8 cellular contexts compared by ENCODE assay signal in genomic region chr19:18194554-18195238, GRCh38. TPM values are rescaled to one million over a fixed set of nuclear protein-coding genes. Genes with fewer than 3 reads are reported as not detected.
DNase-seq lines count a peak whose midpoint lies in the region; ATAC-seq and TF ChIP-seq lines count a peak whose summit lies in the region.

No MANE protein-coding gene starts in this region.

- H3K4me1 Mint-ChIP-seq in CD4-positive, alpha-beta memory T cell = peaks cover 11 to 34% (median 22%) of the 10 kb centered on the region in 4 donors
- H3K4me1 Mint-ChIP-seq in activated naive CD8-positive, alpha-beta T cell treated with anti-CD3 and anti-CD28 coated beads for 36 hours = peaks cover 17% of the 10 kb centered on the region

- H4K20me1 ChIP-seq in MM.1S (ENCODE audit: insufficient read depth, low read length) = no peaks in the 10 kb centered on the region

- H3K27me3 Mint-ChIP-seq in CD4-positive, alpha-beta memory T cell = no peaks in the 10 kb centered on the region
- H3K27me3 Mint-ChIP-seq in activated naive CD8-positive, alpha-beta T cell treated with anti-CD3 and anti-CD28 coated beads for 36 hours = peaks cover 4% of the 10 kb centered on the region

- ATAC-seq in upper lobe of right lung (no peak), GM21515 (IDR thresholded peaks at IDR 0.05; ENCODE audit: unreplicated experiment) (no peak)

- peaks cover 22% of the 10 kb centered on the region for H3K4me1 ChIP-seq in CD4-positive, alpha-beta memory T cell (ENCODE audit: insufficient read depth, low read length)
- H3K4me1 ChIP-seq in MM.1S (ENCODE audit: low read length) (peaks cover 8% of the 10 kb centered on the region; the same call in 1 of the 2 replicates), upper lobe of right lung (peaks cover 18% of the 10 kb centered on the region)

- no peaks in the 10 kb centered on the region for H3K36me3 ChIP-seq in CD4-positive, alpha-beta memory T cell (ENCODE audit: insufficient read depth, low read length)
- H3K36me3 ChIP-seq in MM.1S (replicated peaks; ENCODE audit: insufficient read depth, low read length) (no peaks in the 10 kb centered on the region), upper lobe of right lung (peaks cover 17% of the 10 kb centered on the region)

- H3K9me2 ChIP-seq in MM.1S (replicated peaks; ENCODE audit: insufficient read depth, low read length) = no peaks in the 10 kb centered on the region

- no peaks in the 10 kb centered on the region for H3K27me3 ChIP-seq in CD4-positive, alpha-beta memory T cell (ENCODE audit: insufficient read depth, low read length)
- H3K27me3 ChIP-seq in MM.1S (replicated peaks; ENCODE audit: insufficient read depth, low read length) = no peaks in the 10 kb centered on the region
- no peaks in the 10 kb centered on the region for H3K27me3 ChIP-seq in upper lobe of right lung

- intact Hi-C loops in CD4-positive, alpha-beta memory T cell (cut with micrococcal nuclease) = no loop called here
- intact Hi-C loops in upper lobe of right lung (cut with DNase I) = no loop called here

- 0 out of 2 replicates have a peak overlapping the region, but pooled peaks have one; percentile 98 for H3K4me2 ChIP-seq in MM.1S (ENCODE audit: low read depth, low read length)

- H3K36me3 Mint-ChIP-seq in CD4-positive, alpha-beta memory T cell = peaks cover 9 to 19% of the 10 kb centered on the region in 2 donors
- peaks cover 8% of the 10 kb centered on the region for H3K36me3 Mint-ChIP-seq in activated naive CD8-positive, alpha-beta T cell treated with anti-CD3 and anti-CD28 coated beads for 36 hours

- peak overlapping the region; percentile 87 to 96 (median 92) for H3K4me3 Mint-ChIP-seq in CD4-positive, alpha-beta memory T cell
- peak overlapping the region; percentile 86 for H3K4me3 Mint-ChIP-seq in activated naive CD8-positive, alpha-beta T cell treated with anti-CD3 and anti-CD28 coated beads for 36 hours

- H3K27ac Mint-ChIP-seq in CD4-positive, alpha-beta memory T cell = peak overlapping the region; percentile 53 to 96 (median 79)
- peak overlapping the region; percentile 23 for H3K27ac Mint-ChIP-seq in activated naive CD8-positive, alpha-beta T cell treated with anti-CD3 and anti-CD28 coated beads for 36 hours

- POLR2A ChIA-PET in CD4-positive, alpha-beta memory T cell (lab: Charles Lee; ENCODE audit: partially characterized antibody) = interaction anchor here (0.9 to 5.3 kb wide), 4 partner anchors 9 to 110 kb away, joined by 3 to 78 read pairs (median 40); partner anchors contain the start of genes JUND and RAB3A

- CTCF ChIA-PET in CD4-positive, alpha-beta memory T cell (lab: Charles Lee; ENCODE audit: partially characterized antibody) = interaction anchor here (0.8 to 7.0 kb wide), 3 partner anchors 58 to 134 kb away, joined by 3 to 79 read pairs (median 3); a partner anchor contains a TSS

- no peaks in the 10 kb centered on the region for H3K9me3 ChIP-seq in CD4-positive, alpha-beta memory T cell (ENCODE audit: control insufficient read depth in 1 of 2, low read length in 2 of 2)
- H3K9me3 ChIP-seq in MM.1S (replicated peaks; ENCODE audit: insufficient read depth, low read length) (no peaks in the 10 kb centered on the region), upper lobe of right lung (no peaks in the 10 kb centered on the region)

- no peak overlapping the region for H3K9ac ChIP-seq in MM.1S (ENCODE audit: low read length)

- peaks cover 0 to 7% (median 0%) of the 10 kb centered on the region in 8 donors for H3K9me3 Mint-ChIP-seq in CD4-positive, alpha-beta memory T cell
- no peaks in the 10 kb centered on the region for H3K9me3 Mint-ChIP-seq in activated naive CD8-positive, alpha-beta T cell treated with anti-CD3 and anti-CD28 coated beads for 36 hours

- H2AFZ ChIP-seq in MM.1S (ENCODE audit: low read length) = no peak overlapping the region

- no peak overlapping the region for H3K27ac ChIP-seq in CD4-positive, alpha-beta memory T cell (ENCODE audit: low read depth, low read length)
- no peak overlapping the region for H3K27ac ChIP-seq in MM.1S (ENCODE audit: low read length)
- H3K27ac ChIP-seq in upper lobe of right lung = no peak overlapping the region

- peaks cover 7% of the 10 kb centered on the region for H3K79me2 ChIP-seq in MM.1S (ENCODE audit: low read length)

- H3K4me3 ChIP-seq in CD4-positive, alpha-beta memory T cell (ENCODE audit: low read length in 2 of 2) = peak overlapping the region in 1 of 2 donors; percentile 63
- no peak overlapping the region for H3K4me3 ChIP-seq in MM.1S (ENCODE audit: low read length)
- peak overlapping the region; percentile 91 for H3K4me3 ChIP-seq in upper lobe of right lung

- peak in 1 of 5 donors; percentile 17 for DNase-seq in CD4-positive, alpha-beta memory T cell
- DNase-seq in MM.1S = no peak
- peak; percentile 22 for DNase-seq in activated naive CD8-positive, alpha-beta T cell treated with anti-CD3 and anti-CD28 coated beads for 36 hours
- peak; percentile 13 for DNase-seq in left kidney (ENCODE audit: low read depth, low spot score)
- DNase-seq in upper lobe of right lung = peak; percentile 72
- DNase-seq in Ammon's horn (ENCODE audit: low spot score) = no peak
- DNase-seq in pons (ENCODE audit: low spot score) = no peak

- H3F3A ChIP-seq in MM.1S (ENCODE audit: insufficient read depth, low read length) = peaks cover 11% of the 10 kb centered on the region

- TF ChIP-seq CTCF in MM.1S (IDR thresholded peaks at IDR 0.05; ENCODE audit: low read length) (no peak), upper lobe of right lung (IDR thresholded peaks at IDR 0.05) (no peak)

RNA-seq across cellular contexts. Expression of gene MPV17L2, which starts 1.7 kb away (rescaled TPM):
- 1 to 10 TPM; 7.6 to 7.8 TPM for total RNA-seq in CD4-positive, alpha-beta memory T cell
- polyA plus RNA-seq in CD4-positive, alpha-beta memory T cell = 10 to 100 TPM; 10.5 to 13.7 TPM
- 10 to 100 TPM; 15.2 to 16.7 TPM for total RNA-seq in activated naive CD8-positive, alpha-beta T cell treated with anti-CD3 and anti-CD28 coated beads for 36 hours
- total RNA-seq in upper lobe of right lung = 8.2 TPM

RNA-seq across cellular contexts. Expression of gene RAB3A, which starts 9.1 kb away (rescaled TPM):
- total RNA-seq in CD4-positive, alpha-beta memory T cell = 1 to 10 TPM; 4.7 to 4.8 TPM
- polyA plus RNA-seq in CD4-positive, alpha-beta memory T cell = 1 to 10 TPM in 1 of 2 donors, under 1 TPM in 1; 0.59 to 1.0 TPM
- 1 to 10 TPM; 3.2 to 3.9 TPM for total RNA-seq in activated naive CD8-positive, alpha-beta T cell treated with anti-CD3 and anti-CD28 coated beads for 36 hours
- 1.9 TPM for total RNA-seq in upper lobe of right lung

RNA-seq across cellular contexts. Expression of gene IFI30, which starts 21.1 kb away (rescaled TPM):
- total RNA-seq in CD4-positive, alpha-beta memory T cell = 10 to 100 TPM; 48.3 to 56.9 TPM
- 10 to 100 TPM in 1 of 2 donors, 1 to 10 TPM in 1; 6.3 to 16.7 TPM for polyA plus RNA-seq in CD4-positive, alpha-beta memory T cell
- 10 to 100 TPM; 24.7 to 28.1 TPM for total RNA-seq in activated naive CD8-positive, alpha-beta T cell treated with anti-CD3 and anti-CD28 coated beads for 36 hours
- total RNA-seq in upper lobe of right lung = 554 TPM

RNA-seq across cellular contexts. Expression of gene PDE4C, which starts 31.5 kb away (rescaled TPM):
- total RNA-seq in CD4-positive, alpha-beta memory T cell = under 1 TPM in 1 of 2 experiments, not detected in 1; 0.52 TPM
- not detected for polyA plus RNA-seq in CD4-positive, alpha-beta memory T cell
- total RNA-seq in activated naive CD8-positive, alpha-beta T cell treated with anti-CD3 and anti-CD28 coated beads for 36 hours = not detected
- total RNA-seq in upper lobe of right lung = 7.6 TPM

RNA-seq across cellular contexts. Expression of gene PIK3R2, which starts 41.7 kb away (rescaled TPM):
- 10 to 100 TPM; 18.1 to 23.0 TPM for total RNA-seq in CD4-positive, alpha-beta memory T cell
- 1 to 10 TPM; 1.5 to 6.6 TPM for polyA plus RNA-seq in CD4-positive, alpha-beta memory T cell
- 10 to 100 TPM; 18.5 to 21.1 TPM for total RNA-seq in activated naive CD8-positive, alpha-beta T cell treated with anti-CD3 and anti-CD28 coated beads for 36 hours
- 24.2 TPM for total RNA-seq in upper lobe of right lung

Comparison
In these comparisons a context has a peak if more than half of its experiments do, and no peak if none do; other contexts are left out.
1. DNase-seq: peak in activated naive CD8-positive, alpha-beta T cell treated with anti-CD3 and anti-CD28 coated beads for 36 hours (single experiment), left kidney (single experiment) and upper lobe of right lung (single experiment); none in MM.1S (single experiment), Ammon's horn (single experiment) and pons (single experiment).